ENCODE assay signal across 24 cellular contexts in genomic region chr4:8870647-8871416, GRCh38. TPM values are rescaled to one million over a fixed set of nuclear protein-coding genes. Genes with fewer than 3 reads are reported as not detected.
DNase-seq lines count a peak whose midpoint lies in the region; ATAC-seq and TF ChIP-seq lines count a peak whose summit lies in the region.
"Had no signal": no experiment of that assay in that cellular context is flagged by ENCODE, and none has a peak within 500 bp of the region (broad histone marks: within the 10 kb centered on the region; RNA-seq: fewer than 3 reads in every experiment).

No MANE protein-coding gene starts in this region.

- ATAC-seq in HG03045 (IDR thresholded peaks at IDR 0.05; ENCODE audit: unreplicated experiment): no peak
- ATAC-seq in lower lobe of right lung: no peak
- ATAC-seq: activated CD4-positive, alpha-beta T cell treated with anti-CD3 and anti-CD28 coated beads for 36 hours; activated CD8-positive, alpha-beta memory T cell treated with anti-CD3 and anti-CD28 coated beads, Interleukin-2, amount 10 ng/mL, durations not matched to agents 7 days and 5 days; activated T-helper 17 cell treated with anti-CD3 and anti-CD28 coated beads, Interleukin-2, amount 50 U/mL, for 72 hours; gastrocnemius medialis; Panc1 had no signal

- H3K9me3 ChIP-seq in HUES6 (ENCODE audit: control insufficient read depth, insufficient read depth, low read depth, low read length): no peaks in the 10 kb centered on the region
- H3K9me3 ChIP-seq in osteoblast (ENCODE audit: low read depth, low read length): no peaks in the 10 kb centered on the region
- H3K9me3 ChIP-seq in lower lobe of right lung: no peaks in the 10 kb centered on the region
- H3K9me3 ChIP-seq: gastrocnemius medialis had no signal

- peaks cover 46% of the 10 kb centered on the region for H3K27me3 Mint-ChIP-seq in glutamatergic neuron (ENCODE audit: unreplicated experiment)

- no peak overlapping the region for H3K9ac ChIP-seq in HUES6 (ENCODE audit: low read length)
- H3K9ac ChIP-seq: BLaER1 treated with 17β-estradiol and CSF1 and Interleukin-3, amounts not matched to agents 10 nM and 100 nM had no signal

- H3K27ac Mint-ChIP-seq in glutamatergic neuron (ENCODE audit: unreplicated experiment): no peak overlapping the region
- H3K27ac Mint-ChIP-seq: activated CD4-positive, alpha-beta T cell treated with anti-CD3 and anti-CD28 coated beads for 36 hours; activated CD8-positive, alpha-beta memory T cell treated with anti-CD3 and anti-CD28 coated beads, Interleukin-2, amount 10 ng/mL, durations not matched to agents 7 days and 5 days; activated T-helper 17 cell treated with anti-CD3 and anti-CD28 coated beads, Interleukin-2, amount 50 U/mL, for 72 hours had no signal

- H2AFZ ChIP-seq in osteoblast (ENCODE audit: low read length): no peak overlapping the region

- H3K4me1 ChIP-seq in HUES6 (ENCODE audit: control insufficient read depth, insufficient read depth, low read length) (peaks cover 30% of the 10 kb centered on the region; the same call in 1 of the 2 replicates), osteoblast (ENCODE audit: insufficient read depth, low read length) (no peaks in the 10 kb centered on the region), lower lobe of right lung (peaks cover 8% of the 10 kb centered on the region)
- H3K4me1 ChIP-seq: gastrocnemius medialis had no signal

- TF ChIP-seq CTCF in glutamatergic neuron (IDR thresholded peaks at IDR 0.05; ENCODE audit: partially characterized antibody, unreplicated experiment): no peak
- TF ChIP-seq CTCF in osteoblast (IDR thresholded peaks at IDR 0.05; ENCODE audit: extremely low read depth, low read depth, low read length): no peak
- TF ChIP-seq CTCF in lower lobe of right lung (IDR thresholded peaks at IDR 0.05): no peak

- H3K27ac ChIP-seq in HUES6 (ENCODE audit: low read depth, low read length) (no peak overlapping the region), osteoblast (ENCODE audit: low read depth, low read length) (no peak overlapping the region), lower lobe of right lung (no peak overlapping the region)
- H3K27ac ChIP-seq: 22Rv1; BLaER1 treated with 17β-estradiol and CSF1 and Interleukin-3, amounts not matched to agents 10 nM and 100 nM; gastrocnemius medialis had no signal

- peaks cover 12% of the 10 kb centered on the region for H3K36me3 Mint-ChIP-seq in glutamatergic neuron (ENCODE audit: unreplicated experiment)

- H3K4me3 ChIP-seq in HUES6 (ENCODE audit: low read depth, low read length) (peak overlapping the region; percentile 50), osteoblast (ENCODE audit: insufficient read depth, low read length) (no peak overlapping the region), lower lobe of right lung (no peak overlapping the region)
- H3K4me3 ChIP-seq: BLaER1 treated with 17β-estradiol and CSF1 and Interleukin-3, amounts not matched to agents 10 nM and 100 nM; gastrocnemius medialis had no signal

- intact Hi-C loops in lower lobe of right lung (cut with DNase I): no loop called here

- H3K36me3 ChIP-seq in HUES6 (ENCODE audit: control insufficient read depth, insufficient read depth, low read length) (no peaks in the 10 kb centered on the region), osteoblast (ENCODE audit: insufficient read depth, low read length) (no peaks in the 10 kb centered on the region), lower lobe of right lung (no peaks in the 10 kb centered on the region)
- H3K36me3 ChIP-seq: BLaER1 treated with 17β-estradiol and CSF1 and Interleukin-3, amounts not matched to agents 10 nM and 100 nM; gastrocnemius medialis had no signal

- peaks cover 20% of the 10 kb centered on the region for H3K9me3 Mint-ChIP-seq in glutamatergic neuron (ENCODE audit: unreplicated experiment)
- H3K9me3 Mint-ChIP-seq: activated T-helper 17 cell treated with anti-CD3 and anti-CD28 coated beads, Interleukin-2, amount 50 U/mL, for 72 hours had no signal

- peaks cover 98% of the 10 kb centered on the region for H3K27me3 ChIP-seq in HUES6 (ENCODE audit: control insufficient read depth, insufficient read depth, low read length)
- peaks cover 74% of the 10 kb centered on the region for H3K27me3 ChIP-seq in osteoblast (ENCODE audit: insufficient read depth, low read length)
- peaks cover 90% of the 10 kb centered on the region for H3K27me3 ChIP-seq in lower lobe of right lung (ENCODE audit: low read depth)

- no peaks in the 10 kb centered on the region for H4K20me1 ChIP-seq in osteoblast (ENCODE audit: insufficient read depth, low read length)

- H3K4me3 Mint-ChIP-seq in glutamatergic neuron (ENCODE audit: unreplicated experiment): peak overlapping the region; percentile 64
- H3K4me3 Mint-ChIP-seq: activated CD4-positive, alpha-beta T cell treated with anti-CD3 and anti-CD28 coated beads for 36 hours; activated CD8-positive, alpha-beta memory T cell treated with anti-CD3 and anti-CD28 coated beads, Interleukin-2, amount 10 ng/mL, durations not matched to agents 7 days and 5 days; activated T-helper 17 cell treated with anti-CD3 and anti-CD28 coated beads, Interleukin-2, amount 50 U/mL, for 72 hours had no signal

- DNase-seq in DMS 273 (lab: John Stamatoyannopoulos, UW; ENCODE audit: unreplicated experiment) (peak; percentile 50), DMS 273 treated with DMSO at 0.1 percent for 48 hours (lab: John Stamatoyannopoulos, UW) (no peak), glutamatergic neuron (no peak), osteoblast (ENCODE audit: insufficient read length, low spot score, missing footprints) (peak; percentile 93), lower lobe of right lung (no peak)
- no peak for DNase-seq in activated CD4-positive, CD25-positive, alpha-beta regulatory T cell (lab: John Stamatoyannopoulos, UW)
- DNase-seq: activated CD4-positive, alpha-beta T cell treated with anti-CD3 and anti-CD28 coated beads for 36 hours; activated CD8-positive, alpha-beta memory T cell treated with anti-CD3 and anti-CD28 coated beads, Interleukin-2, amount 10 ng/mL, durations not matched to agents 7 days and 5 days; gastrocnemius medialis; GOT3; MM.1S; NCI-H146; NCI-H774; small intestine; stimulated activated CD4-positive, alpha-beta T cell treated with anti-CD3 and anti-CD28 coated beads, Interleukin-4, amount 100 ng/mL, for 1 hour; T1000 had no signal

- H3K4me1 Mint-ChIP-seq in glutamatergic neuron (ENCODE audit: low read depth, unreplicated experiment): peaks cover 2% of the 10 kb centered on the region
- H3K4me1 Mint-ChIP-seq: activated T-helper 17 cell treated with anti-CD3 and anti-CD28 coated beads, Interleukin-2, amount 50 U/mL, for 72 hours had no signal

- H3K4me2 ChIP-seq in osteoblast (ENCODE audit: insufficient read depth, low read length): no peak overlapping the region
- H3K4me2 ChIP-seq: BLaER1 treated with 17β-estradiol and CSF1 and Interleukin-3, amounts not matched to agents 10 nM and 100 nM had no signal

- H3K79me2 ChIP-seq in osteoblast (ENCODE audit: insufficient read depth, low read length): no peaks in the 10 kb centered on the region

RNA-seq across cellular contexts. Expression of gene HMX1, which starts 0.8 kb away (rescaled TPM):
- total RNA-seq in glutamatergic neuron (ENCODE audit: unreplicated experiment) (1.7 TPM), osteoblast (not detected in 2 replicates), lower lobe of right lung (not detected)
- total RNA-seq: activated CD4-positive, alpha-beta T cell treated with anti-CD3 and anti-CD28 coated beads for 36 hours; activated CD8-positive, alpha-beta memory T cell treated with anti-CD3 and anti-CD28 coated beads, Interleukin-2, amount 10 ng/mL, durations not matched to agents 7 days and 5 days; activated T-helper 17 cell treated with anti-CD3 and anti-CD28 coated beads, Interleukin-2, amount 50 U/mL, for 72 hours; bronchial epithelial cell; gastrocnemius medialis; liver had no signal

Comparison
In these comparisons a context has a peak if more than half of its experiments do, and no peak if none do; other contexts are left out.
1. DNase-seq: peak in DMS 273 (single experiment) and osteoblast (single experiment); none in DMS 273 treated with DMSO at 0.1 percent for 48 hours (single experiment), glutamatergic neuron (single experiment), lower lobe of right lung (single experiment) and activated CD4-positive, CD25-positive, alpha-beta regulatory T cell (0 of 4).